Comparison of ENCODE assay signal across 10 cellular contexts in the genomic region with DNA sequence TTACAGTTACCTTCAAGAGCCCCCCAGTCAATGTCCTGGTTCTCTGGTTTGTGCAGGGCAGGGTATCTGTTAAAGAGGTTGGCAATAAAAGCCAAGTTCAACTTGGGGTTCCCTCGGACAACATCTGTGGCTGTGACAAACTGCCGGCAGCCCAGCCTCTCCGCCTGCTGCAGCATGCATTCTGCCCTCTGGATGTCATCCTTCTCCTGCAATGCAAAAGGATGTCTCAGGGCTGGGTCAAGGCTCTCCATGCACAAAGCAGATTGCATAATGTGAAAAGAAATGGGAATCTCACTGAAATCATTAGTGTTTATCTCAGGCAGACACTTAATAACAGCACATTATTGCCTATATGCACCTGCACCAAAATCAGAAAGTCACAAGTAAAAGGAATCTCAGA. TPM values are rescaled to one million over a fixed set of nuclear protein-coding genes. Genes with fewer than 3 reads are reported as not detected.
DNase-seq lines count a peak whose midpoint lies in the region; ATAC-seq and TF ChIP-seq lines count a peak whose summit lies in the region.
"Had no signal": no experiment of that assay in that cellular context is flagged by ENCODE, and none has a peak within 500 bp of the region (broad histone marks: within the 10 kb centered on the region; RNA-seq: fewer than 3 reads in every experiment).

No MANE protein-coding gene starts in this region.

- no peaks in the 10 kb centered on the region for H3K9me3 ChIP-seq in lower lobe of right lung
- H3K9me3 ChIP-seq in vagina = no peaks in the 10 kb centered on the region
- H3K9me3 ChIP-seq: upper lobe of left lung had no signal

- CTCF ChIA-PET in BJ (lab: Yijun Ruan, JAX) (no interaction called here), HEK293T (lab: Yijun Ruan, JAX) (no interaction called here)

- TF ChIP-seq POLR2A in vagina (IDR thresholded peaks at IDR 0.05) = no peak

- no peak overlapping the region for H3K27ac ChIP-seq in lower lobe of right lung
- no peak overlapping the region for H3K27ac ChIP-seq in vagina
- H3K27ac ChIP-seq: skin epidermis, upper lobe of left lung had no signal

- POLR2A ChIA-PET in BJ (lab: Charles Lee) (no interaction called here), HEK293T (lab: Yijun Ruan, JAX) (no interaction called here)

- peak; percentile 36; the same call in 1 of the 2 replicates for TF ChIP-seq CTCF in BJ (IDR thresholded peaks at IDR 0.05; ENCODE audit: insufficient read depth, low read depth, low read length)
- peak; percentile 38 for TF ChIP-seq CTCF in astrocyte of the cerebellum (IDR thresholded peaks at IDR 0.05; ENCODE audit: low read depth, low read length, missing control alignments)
- TF ChIP-seq CTCF in lower lobe of right lung (IDR thresholded peaks at IDR 0.05) = peak; percentile 18
- TF ChIP-seq CTCF in vagina (IDR thresholded peaks at IDR 0.05) = no peak

- ATAC-seq in lower lobe of right lung (no peak), HG03175 (IDR thresholded peaks at IDR 0.05; ENCODE audit: unreplicated experiment) (no peak), HG02588 (IDR thresholded peaks at IDR 0.05; ENCODE audit: unreplicated experiment) (no peak)

- H3K4me1 ChIP-seq in lower lobe of right lung (no peaks in the 10 kb centered on the region), vagina (no peaks in the 10 kb centered on the region)

- intact Hi-C loops in lower lobe of right lung (cut with DNase I) (no loop called here), vagina (cut with DNase I) (loop anchor here (10.0 kb wide), 1 partner anchor 452 kb away; no protein-coding TSS in a partner anchor)

- no peak overlapping the region for H3K4me3 ChIP-seq in BJ (ENCODE audit: low read depth, low read length)
- H3K4me3 ChIP-seq in astrocyte of the cerebellum (ENCODE audit: low read depth, low read length) = no peak overlapping the region
- no peak overlapping the region for H3K4me3 ChIP-seq in lower lobe of right lung
- H3K4me3 ChIP-seq in vagina = no peak overlapping the region
- H3K4me3 ChIP-seq: skin epidermis, upper lobe of left lung had no signal

- H3K27me3 ChIP-seq in BJ (ENCODE audit: control insufficient read depth, insufficient read depth, low read length) (no peaks in the 10 kb centered on the region; the same call in 1 of the 2 replicates), lower lobe of right lung (ENCODE audit: low read depth) (no peaks in the 10 kb centered on the region), vagina (no peaks in the 10 kb centered on the region)
- H3K27me3 ChIP-seq: upper lobe of left lung had no signal

- in situ Hi-C loops in astrocyte of the cerebellum (cut with HindIII; ENCODE audit: low sequenced_read_pairs) = no loop called here

- DNase-seq in BJ (ENCODE audit: low read depth) (no peak), HEK293T (ENCODE audit: extremely low spot score) (peak; percentile 28), astrocyte of the cerebellum (ENCODE audit: low read depth) (no peak), lower lobe of right lung (no peak), vagina (ENCODE audit: extremely low spot score in 2 of 2) (no peak)
- DNase-seq in stimulated activated CD8-positive, alpha-beta memory T cell treated with anti-CD3 and anti-CD28 coated beads, Interleukin-4, amount 100 ng/mL, for 48 hours = no peak

- H3K36me3 ChIP-seq in BJ (ENCODE audit: control insufficient read depth, insufficient read depth, low read length) (no peaks in the 10 kb centered on the region), lower lobe of right lung (peaks cover 71% of the 10 kb centered on the region), vagina (no peaks in the 10 kb centered on the region)

TF ChIP-seq in HEK293T, 16 proteins besides CTCF, POLR2A, EP300 and RAD21:
- TF ChIP-seq TARDBP (IDR thresholded peaks at IDR 0.05) (no peak), ZNF384 (IDR thresholded peaks at IDR 0.05) (no peak), FOXK2 (IDR thresholded peaks at IDR 0.05) (no peak), FOXA1 (IDR thresholded peaks at IDR 0.05) (no peak), CTBP1 (IDR thresholded peaks at IDR 0.05; ENCODE audit: borderline replicate concordance) (no peak), L3MBTL2 (conservative IDR thresholded peaks at IDR 0.05) (no peak)
- TF ChIP-seq, protein P1, sequence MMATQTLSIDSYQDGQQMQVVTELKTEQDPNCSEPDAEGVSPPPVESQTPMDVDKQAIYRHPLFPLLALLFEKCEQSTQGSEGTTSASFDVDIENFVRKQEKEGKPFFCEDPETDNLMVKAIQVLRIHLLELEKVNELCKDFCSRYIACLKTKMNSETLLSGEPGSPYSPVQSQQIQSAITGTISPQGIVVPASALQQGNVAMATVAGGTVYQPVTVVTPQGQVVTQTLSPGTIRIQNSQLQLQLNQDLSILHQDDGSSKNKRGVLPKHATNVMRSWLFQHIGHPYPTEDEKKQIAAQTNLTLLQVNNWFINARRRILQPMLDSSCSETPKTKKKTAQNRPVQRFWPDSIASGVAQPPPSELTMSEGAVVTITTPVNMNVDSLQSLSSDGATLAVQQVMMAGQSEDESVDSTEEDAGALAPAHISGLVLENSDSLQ (IDR thresholded peaks at IDR 0.05) = no peak

RNA-seq across cellular contexts. Expression of a gene that starts 35.1 kb away (rescaled TPM):
- 0.06 TPM in 1 of 2 replicates, not detected in the other for polyA plus RNA-seq in BJ (2011; rRNA removed)
- 0.09 TPM in 1 of 2 replicates, not detected in the other for polyA minus RNA-seq in BJ (2011; rRNA and poly(A)+ RNA removed)
- total RNA-seq in lower lobe of right lung = 371 TPM
- 30.9 TPM for total RNA-seq in vagina

RNA-seq across cellular contexts. Expression of a gene that starts 42.1 kb away (rescaled TPM):
- polyA plus RNA-seq in BJ (2011; rRNA removed) = not detected in 2 replicates
- polyA minus RNA-seq in BJ (2011; rRNA and poly(A)+ RNA removed) = not detected in 2 replicates
- 33.5 TPM for total RNA-seq in lower lobe of right lung
- not detected for total RNA-seq in vagina

Comparison
In these comparisons a context has a peak if more than half of its experiments do, and no peak if none do; other contexts are left out.
1. CTCF ChIP-seq: peak in BJ (single experiment), astrocyte of the cerebellum (single experiment) and lower lobe of right lung (single experiment); none in vagina (0 of 3).
2. RNA of a gene that starts 35.1 kb away (total RNA-seq): 371 TPM in lower lobe of right lung (single experiment); 30.9 TPM in vagina (single experiment); every median in the first group is over 10 times any median in the second.
3. RNA of a gene that starts 42.1 kb away (total RNA-seq): 33.5 TPM in lower lobe of right lung (single experiment); not detected in vagina (single experiment); every median in the first group is over 10 times any median in the second.